In the genomic region with DNA sequence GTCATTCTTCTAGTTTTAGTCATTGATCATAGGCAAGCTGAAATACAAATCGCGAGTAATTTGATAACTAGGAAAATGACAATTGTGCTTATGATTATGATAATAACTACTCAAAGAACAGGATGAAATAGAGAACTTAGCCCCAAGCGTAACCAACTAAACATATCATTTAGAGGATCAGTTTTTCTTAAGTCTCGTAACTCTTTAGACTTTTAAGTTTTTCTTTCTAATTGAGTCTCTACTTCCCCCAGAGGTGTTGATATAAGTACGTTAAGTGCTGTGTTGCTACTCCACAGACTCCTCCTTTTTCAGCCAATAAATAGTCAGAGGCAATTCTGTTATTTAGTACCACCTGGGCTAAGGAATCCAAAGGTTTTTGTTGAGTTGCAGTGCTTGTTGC, we compare ENCODE assay signal across 21 cellular contexts.
"Had no signal": no experiment of that assay in that cellular context is flagged by ENCODE, and none has a peak within 500 bp of the region (broad histone marks: within the 10 kb centered on the region; RNA-seq: fewer than 3 reads in every experiment).

No MANE protein-coding gene starts in this region.

- H3K27me3 Mint-ChIP-seq: dendritic cell treated with granulocyte-macrophage colony-stimulating factor and Interleukin-4, amounts not matched to agents 40 ng/mL and 50 ng/mL, for 4 days had no signal

- ATAC-seq: effector memory CD8-positive, alpha-beta T cell; foreskin keratinocyte; gastrocnemius medialis; gastroesophageal sphincter; heart left ventricle; heart right ventricle had no signal

- DNase-seq: colonic mucosa; cortex of kidney; dermis blood vessel endothelial cell; dorsolateral prefrontal cortex; effector CD4-positive, alpha-beta T cell; effector CD8-positive, alpha-beta T cell; effector memory CD4-positive, alpha-beta T cell; effector memory CD8-positive, alpha-beta T cell; endodermal cell; erythroblast; esophagus squamous epithelium; foreskin fibroblast; foreskin keratinocyte; foreskin melanocyte; gastrocnemius medialis; glutamatergic neuron; head of caudate nucleus; heart left ventricle; heart right ventricle had no signal

- H3K4me3 Mint-ChIP-seq: dendritic cell treated with granulocyte-macrophage colony-stimulating factor and Interleukin-4, amounts not matched to agents 40 ng/mL and 50 ng/mL, for 4 days; effector memory CD8-positive, alpha-beta T cell; endodermal cell had no signal

- H3K9me3 Mint-ChIP-seq: dendritic cell treated with granulocyte-macrophage colony-stimulating factor and Interleukin-4, amounts not matched to agents 40 ng/mL and 50 ng/mL, for 4 days; effector memory CD8-positive, alpha-beta T cell; endodermal cell had no signal

- H3K27ac Mint-ChIP-seq: dendritic cell treated with granulocyte-macrophage colony-stimulating factor and Interleukin-4, amounts not matched to agents 40 ng/mL and 50 ng/mL, for 4 days; effector memory CD8-positive, alpha-beta T cell; endodermal cell had no signal
